Comparison of ENCODE assay signal across 20 cellular contexts in genomic region chr16:11326084-11326736, GRCh38. TPM values are rescaled to one million over a fixed set of nuclear protein-coding genes. Genes with fewer than 3 reads are reported as not detected.
DNase-seq lines count a peak whose midpoint lies in the region; ATAC-seq and TF ChIP-seq lines count a peak whose summit lies in the region.
"Had no signal": no experiment of that assay in that cellular context is flagged by ENCODE, and none has a peak within 500 bp of the region (broad histone marks: within the 10 kb centered on the region; RNA-seq: fewer than 3 reads in every experiment).

No MANE protein-coding gene starts in this region.

- peaks cover 60% of the 10 kb centered on the region for H3K4me1 Mint-ChIP-seq in activated CD4-positive, alpha-beta T cell treated with anti-CD3 and anti-CD28 coated beads, Interleukin-2, amount 10 ng/mL, durations not matched to agents 24 days and 14 days
- H3K4me1 Mint-ChIP-seq in dendritic cell treated with granulocyte-macrophage colony-stimulating factor and Interleukin-4, amounts not matched to agents 40 ng/mL and 50 ng/mL, for 4 days (ENCODE audit: low read depth): peaks cover 65% of the 10 kb centered on the region

- no peak overlapping the region for H3K27ac ChIP-seq in gastrocnemius medialis
- H3K27ac ChIP-seq in right atrium auricular region: no peak overlapping the region
- H3K27ac ChIP-seq: PC-9, thoracic aorta had no signal

- H3K4me3 ChIP-seq in gastrocnemius medialis (no peak overlapping the region), right atrium auricular region (no peak overlapping the region)
- H3K4me3 ChIP-seq: PC-9, thoracic aorta had no signal

- H3K36me3 ChIP-seq in gastrocnemius medialis (no peaks in the 10 kb centered on the region), right atrium auricular region (no peaks in the 10 kb centered on the region)
- H3K36me3 ChIP-seq: thoracic aorta had no signal

- no peak for TF ChIP-seq POLR2A in gastrocnemius medialis (IDR thresholded peaks at IDR 0.05)

- DNase-seq in activated CD4-positive, alpha-beta T cell treated with anti-CD3 and anti-CD28 coated beads, Interleukin-2, amount 10 ng/mL, durations not matched to agents 24 days and 14 days: no peak
- DNase-seq in activated CD4-positive, alpha-beta T cell treated with anti-CD3 and anti-CD28 coated beads for 48 hours: no peak
- DNase-seq in MV-4-11 (lab: John Stamatoyannopoulos, UW): peak; percentile 32
- DNase-seq in gastrocnemius medialis: peak in 1 of 2 donors; percentile 26
- DNase-seq in DMS 273 (lab: John Stamatoyannopoulos, UW; ENCODE audit: unreplicated experiment): no peak
- no peak for DNase-seq in NCI-H146 (lab: John Stamatoyannopoulos, UW)
- no peak for DNase-seq in right atrium auricular region (ENCODE audit: low spot score)
- DNase-seq: caudate nucleus; CD8-positive, alpha-beta memory T cell; H9; naive thymus-derived CD8-positive, alpha-beta T cell; NCI-H2081; NCI-H526; PC-9 had no signal

- ATAC-seq in gastrocnemius medialis: peak; percentile 29 to 56
- ATAC-seq: naive thymus-derived CD8-positive, alpha-beta T cell had no signal

- H3K9me3 Mint-ChIP-seq in activated CD4-positive, alpha-beta T cell treated with anti-CD3 and anti-CD28 coated beads, Interleukin-2, amount 10 ng/mL, durations not matched to agents 24 days and 14 days: no peaks in the 10 kb centered on the region
- no peaks in the 10 kb centered on the region for H3K9me3 Mint-ChIP-seq in dendritic cell treated with granulocyte-macrophage colony-stimulating factor and Interleukin-4, amounts not matched to agents 40 ng/mL and 50 ng/mL, for 4 days
- H3K9me3 Mint-ChIP-seq: CD8-positive, alpha-beta memory T cell; H9 had no signal

- H3K4me3 Mint-ChIP-seq in activated CD4-positive, alpha-beta T cell treated with anti-CD3 and anti-CD28 coated beads, Interleukin-2, amount 10 ng/mL, durations not matched to agents 24 days and 14 days: peak overlapping the region; percentile 42
- H3K4me3 Mint-ChIP-seq in dendritic cell treated with granulocyte-macrophage colony-stimulating factor and Interleukin-4, amounts not matched to agents 40 ng/mL and 50 ng/mL, for 4 days: no peak overlapping the region
- H3K4me3 Mint-ChIP-seq: H9 had no signal

- H3K4me1 ChIP-seq in gastrocnemius medialis (peaks cover 5 to 7% of the 10 kb centered on the region in 2 donors), right atrium auricular region (peaks cover 0 to 18% of the 10 kb centered on the region in 2 donors)

- no peaks in the 10 kb centered on the region for H3K27me3 Mint-ChIP-seq in activated CD4-positive, alpha-beta T cell treated with anti-CD3 and anti-CD28 coated beads, Interleukin-2, amount 10 ng/mL, durations not matched to agents 24 days and 14 days
- H3K27me3 Mint-ChIP-seq in dendritic cell treated with granulocyte-macrophage colony-stimulating factor and Interleukin-4, amounts not matched to agents 40 ng/mL and 50 ng/mL, for 4 days: peaks cover 18% of the 10 kb centered on the region
- H3K27me3 Mint-ChIP-seq: naive thymus-derived CD8-positive, alpha-beta T cell had no signal

- H3K27me3 ChIP-seq in gastrocnemius medialis: no peaks in the 10 kb centered on the region
- H3K27me3 ChIP-seq in right atrium auricular region: no peaks in the 10 kb centered on the region

- intact Hi-C loops in activated CD4-positive, alpha-beta T cell treated with anti-CD3 and anti-CD28 coated beads, Interleukin-2, amount 10 ng/mL, durations not matched to agents 24 days and 14 days (cut with micrococcal nuclease): loop anchor here (5.0 kb wide), 1 partner anchor 36 kb away; no protein-coding TSS in a partner anchor
- intact Hi-C loops in dendritic cell treated with granulocyte-macrophage colony-stimulating factor and Interleukin-4, amounts not matched to agents 40 ng/mL and 50 ng/mL, for 4 days (cut with micrococcal nuclease): loop anchor here (2.0 kb wide), 2 partner anchors 15 to 29 kb away; no protein-coding TSS in a partner anchor
- intact Hi-C loops in gastrocnemius medialis (cut with DNase I; ENCODE audit: low total_unique reads): no loop called here

- no peak for TF ChIP-seq CTCF in gastrocnemius medialis (IDR thresholded peaks at IDR 0.05 in 4 of 5, conservative IDR thresholded peaks at IDR 0.05 in 1 of 5)
- no peak for TF ChIP-seq CTCF in right atrium auricular region (IDR thresholded peaks at IDR 0.05)

- peak overlapping the region; percentile 79 for H3K27ac Mint-ChIP-seq in activated CD4-positive, alpha-beta T cell treated with anti-CD3 and anti-CD28 coated beads, Interleukin-2, amount 10 ng/mL, durations not matched to agents 24 days and 14 days
- peak overlapping the region; percentile 94 for H3K27ac Mint-ChIP-seq in dendritic cell treated with granulocyte-macrophage colony-stimulating factor and Interleukin-4, amounts not matched to agents 40 ng/mL and 50 ng/mL, for 4 days

- no peaks in the 10 kb centered on the region for H3K9me3 ChIP-seq in gastrocnemius medialis
- H3K9me3 ChIP-seq in right atrium auricular region: no peaks in the 10 kb centered on the region
- H3K9me3 ChIP-seq: thoracic aorta had no signal

- H3K36me3 Mint-ChIP-seq in activated CD4-positive, alpha-beta T cell treated with anti-CD3 and anti-CD28 coated beads, Interleukin-2, amount 10 ng/mL, durations not matched to agents 24 days and 14 days (ENCODE audit: low read depth): peaks cover 2% of the 10 kb centered on the region
- no peaks in the 10 kb centered on the region for H3K36me3 Mint-ChIP-seq in dendritic cell treated with granulocyte-macrophage colony-stimulating factor and Interleukin-4, amounts not matched to agents 40 ng/mL and 50 ng/mL, for 4 days (ENCODE audit: low read depth)
- H3K36me3 Mint-ChIP-seq: naive thymus-derived CD8-positive, alpha-beta T cell had no signal

- in situ Hi-C loops in gastrocnemius medialis (cut with MboI; ENCODE audit: low sequenced_read_pairs in 4 of 4): no loop called here

RNA-seq across cellular contexts. Expression of gene RMI2, which starts 19.0 kb away (rescaled TPM):
- total RNA-seq in activated CD4-positive, alpha-beta T cell treated with anti-CD3 and anti-CD28 coated beads, Interleukin-2, amount 10 ng/mL, durations not matched to agents 24 days and 14 days: 63.8 and 65.6 TPM in 2 replicates
- under 1 TPM in 2 of 4 donors, not detected in 2; 0.44 to 0.49 TPM for total RNA-seq in gastrocnemius medialis
- total RNA-seq in right atrium auricular region: under 1 TPM in 1 of 2 donors, not detected in 1; 0.85 TPM

RNA-seq across cellular contexts. Expression of gene PRM1, which starts 45.1 kb away (rescaled TPM):
- not detected in 2 replicates for total RNA-seq in activated CD4-positive, alpha-beta T cell treated with anti-CD3 and anti-CD28 coated beads, Interleukin-2, amount 10 ng/mL, durations not matched to agents 24 days and 14 days
- not detected for total RNA-seq in gastrocnemius medialis
- not detected for total RNA-seq in right atrium auricular region
- total RNA-seq: A172; CD8-positive, alpha-beta memory T cell; Daoy; H9; HT-29; M059J; naive thymus-derived CD8-positive, alpha-beta T cell; PC-9; thoracic aorta had no signal

RNA-seq across cellular contexts. Expression of gene PRM2, which starts 49.9 kb away (rescaled TPM):
- not detected in 2 replicates for total RNA-seq in activated CD4-positive, alpha-beta T cell treated with anti-CD3 and anti-CD28 coated beads, Interleukin-2, amount 10 ng/mL, durations not matched to agents 24 days and 14 days
- total RNA-seq in gastrocnemius medialis: not detected
- not detected for total RNA-seq in right atrium auricular region
- total RNA-seq: A172; CD8-positive, alpha-beta memory T cell; Daoy; H9; HT-29; M059J; naive thymus-derived CD8-positive, alpha-beta T cell; PC-9; thoracic aorta had no signal

RNA-seq across cellular contexts. Expression of gene PRM3, which starts 52.8 kb away (rescaled TPM):
- total RNA-seq in activated CD4-positive, alpha-beta T cell treated with anti-CD3 and anti-CD28 coated beads, Interleukin-2, amount 10 ng/mL, durations not matched to agents 24 days and 14 days: not detected in 2 replicates
- total RNA-seq in gastrocnemius medialis: not detected
- total RNA-seq in right atrium auricular region: not detected
- total RNA-seq: A172; CD8-positive, alpha-beta memory T cell; Daoy; H9; HT-29; M059J; naive thymus-derived CD8-positive, alpha-beta T cell; PC-9; thoracic aorta had no signal

RNA-seq across cellular contexts. Expression of gene TNP2, which starts 57.1 kb away (rescaled TPM):
- total RNA-seq in activated CD4-positive, alpha-beta T cell treated with anti-CD3 and anti-CD28 coated beads, Interleukin-2, amount 10 ng/mL, durations not matched to agents 24 days and 14 days: not detected in 2 replicates
- total RNA-seq in gastrocnemius medialis (not detected), right atrium auricular region (not detected)
- total RNA-seq: A172; CD8-positive, alpha-beta memory T cell; Daoy; H9; HT-29; M059J; naive thymus-derived CD8-positive, alpha-beta T cell; PC-9; thoracic aorta had no signal

Comparison
In these comparisons a context has a peak if more than half of its experiments do, and no peak if none do; other contexts are left out.
1. RNA of gene RMI2, which starts 19.0 kb away (total RNA-seq): 63.8 to 65.6 TPM in activated CD4-positive, alpha-beta T cell treated with anti-CD3 and anti-CD28 coated beads, Interleukin-2, amount 10 ng/mL, durations not matched to agents 24 days and 14 days; 0.85 TPM in right atrium auricular region and 0.44 to 0.49 TPM in gastrocnemius medialis; every median in the first group is over 10 times any median in the second.